Comparison of ENCODE assay signal across 14 cellular contexts in genomic region chr2:109317471-109318090, GRCh38.
DNase-seq lines count a peak whose midpoint lies in the region; ATAC-seq and TF ChIP-seq lines count a peak whose summit lies in the region.
"Had no signal": no experiment of that assay in that cellular context is flagged by ENCODE, and none has a peak within 500 bp of the region (broad histone marks: within the 10 kb centered on the region; RNA-seq: fewer than 3 reads in every experiment).

No MANE protein-coding gene starts in this region.

- H3K4me3 Mint-ChIP-seq in neural crest cell: no peak overlapping the region
- H3K4me3 Mint-ChIP-seq: stimulated activated naive CD8-positive, alpha-beta T cell treated with anti-CD3 and anti-CD28 coated beads, Interleukin-15, Interleukin-2, amounts not matched to agents 100 ng/mL and 50 ng/mL, for 24 hours had no signal

- DNase-seq in DMS 273 (lab: John Stamatoyannopoulos, UW; ENCODE audit: unreplicated experiment): peak; percentile 66
- no peak for DNase-seq in DMS 273 treated with DMSO at 0.1 percent for 48 hours (lab: John Stamatoyannopoulos, UW)
- no peak for DNase-seq in neural crest cell (ENCODE audit: low read depth, low spot score)
- no peak for DNase-seq in upper lobe of left lung
- DNase-seq in OCI-M1 (lab: John Stamatoyannopoulos, UW): no peak
- no peak for DNase-seq in germinal center (ENCODE audit: low spot score)
- no peak for DNase-seq in head of caudate nucleus
- DNase-seq: activated CD4-positive, alpha-beta T cell treated with anti-CD3 and anti-CD28 coated beads, Interleukin-2, amount 50 U/mL, for 4 hours; Caco-2; NCI-H1048; NCI-H345 had no signal

- TF ChIP-seq EP300 in upper lobe of left lung (IDR thresholded peaks at IDR 0.05): no peak

- ATAC-seq in upper lobe of left lung (ENCODE audit: low FRiP score in 2 of 2): no peak

- H3K27me3 Mint-ChIP-seq in neural crest cell (ENCODE audit: low read depth): no peaks in the 10 kb centered on the region
- H3K27me3 Mint-ChIP-seq: stimulated activated naive CD8-positive, alpha-beta T cell treated with anti-CD3 and anti-CD28 coated beads, Interleukin-15, Interleukin-2, amounts not matched to agents 100 ng/mL and 50 ng/mL, for 24 hours had no signal

- H3K4me1 ChIP-seq in esophagus (ENCODE audit: control insufficient read depth in 2 of 2, insufficient read depth in 2 of 2, low read length in 1 of 2) (peaks cover 0 to 15% of the 10 kb centered on the region in 2 donors), upper lobe of left lung (peaks cover 28 to 44% (median 36%) of the 10 kb centered on the region in 4 donors)
- H3K4me1 ChIP-seq: Caco-2 had no signal

- 67 to 69% methylated on average over 15 of the region's 15 CpGs for WGBS in esophagus, 2 donors
- 85 to 89% methylated on average over 15 of the region's 15 CpGs for WGBS in upper lobe of left lung, 2 donors

- TF ChIP-seq POLR2A in upper lobe of left lung (IDR thresholded peaks at IDR 0.05): no peak

- intact Hi-C loops in head of caudate nucleus (cut with DNase I): no loop called here

- H3K36me3 Mint-ChIP-seq in neural crest cell (ENCODE audit: low read depth): no peaks in the 10 kb centered on the region

- H3K27ac Mint-ChIP-seq in neural crest cell (ENCODE audit: unreplicated experiment): peak overlapping the region; percentile 23
- H3K27ac Mint-ChIP-seq: stimulated activated naive CD8-positive, alpha-beta T cell treated with anti-CD3 and anti-CD28 coated beads, Interleukin-15, Interleukin-2, amounts not matched to agents 100 ng/mL and 50 ng/mL, for 24 hours had no signal

- H3K27ac ChIP-seq in esophagus (ENCODE audit: low read depth in 2 of 2, low read length in 1 of 2) (peak overlapping the region; percentile 62 to 68), upper lobe of left lung (peak overlapping the region; percentile 69 to 84 (median 73))
- H3K27ac ChIP-seq: 22Rv1 had no signal

- H3K27me3 ChIP-seq in esophagus (ENCODE audit: control insufficient read depth in 1 of 2, insufficient read depth in 2 of 2, low read length in 2 of 2) (no peaks in the 10 kb centered on the region), upper lobe of left lung (no peaks in the 10 kb centered on the region)

- H3K36me3 ChIP-seq in esophagus (ENCODE audit: control insufficient read depth in 2 of 2, insufficient read depth in 2 of 2, low read length in 1 of 2) (no peaks in the 10 kb centered on the region), upper lobe of left lung (no peaks in the 10 kb centered on the region)

- TF ChIP-seq CTCF in neural crest cell (conservative IDR thresholded peaks at IDR 0.05) (no peak), upper lobe of left lung (IDR thresholded peaks at IDR 0.05) (no peak)

- H3K9me3 ChIP-seq in esophagus (ENCODE audit: control insufficient read depth in 2 of 2, insufficient read depth in 1 of 2, low read depth in 1 of 2, low read length in 1 of 2) (no peaks in the 10 kb centered on the region), upper lobe of left lung (no peaks in the 10 kb centered on the region)
- H3K9me3 ChIP-seq: Caco-2 had no signal

- no peak overlapping the region for H3K4me3 ChIP-seq in esophagus (ENCODE audit: low read depth in 1 of 2, low read length in 2 of 2)
- no peak overlapping the region for H3K4me3 ChIP-seq in upper lobe of left lung

- H3K9me3 Mint-ChIP-seq in neural crest cell: no peaks in the 10 kb centered on the region
- H3K9me3 Mint-ChIP-seq: stimulated activated naive CD8-positive, alpha-beta T cell treated with anti-CD3 and anti-CD28 coated beads, Interleukin-15, Interleukin-2, amounts not matched to agents 100 ng/mL and 50 ng/mL, for 24 hours had no signal

- peaks cover 24% of the 10 kb centered on the region for H3K4me1 Mint-ChIP-seq in neural crest cell
